In genomic region chr18:63097198-63097597, GRCh38 we compare ENCODE assay signal across 25 cellular contexts.
DNase-seq lines count a peak whose midpoint lies in the region; ATAC-seq and TF ChIP-seq lines count a peak whose summit lies in the region.
"Had no signal": no experiment of that assay in that cellular context is flagged by ENCODE, and none has a peak within 500 bp of the region (broad histone marks: within the 10 kb centered on the region; RNA-seq: fewer than 3 reads in every experiment).

No MANE protein-coding gene starts in this region.

- no peaks in the 10 kb centered on the region for H3K9me3 ChIP-seq in DND-41 (ENCODE audit: insufficient read depth, low read length, severe bottlenecking)
- no peaks in the 10 kb centered on the region for H3K9me3 ChIP-seq in thymus (ENCODE audit: control insufficient read depth)
- H3K9me3 ChIP-seq: A549 had no signal

- H3K9me3 Mint-ChIP-seq in T-helper 2 cell treated with Interferon-gamma antibody and Interleukin-4, amounts not matched to agents 5 μg/mL and 100 μg/mL, for 36 hours = no peaks in the 10 kb centered on the region
- H3K9me3 Mint-ChIP-seq: activated CD4-positive, alpha-beta T cell treated with anti-CD3 and anti-CD28 coated beads, Interleukin-2, amount 10 ng/mL, durations not matched to agents 24 days and 14 days; activated naive CD8-positive, alpha-beta T cell treated with anti-CD3 and anti-CD28 coated beads, Interleukin-2, amount 10 ng/mL, durations not matched to agents 7 days and 5 days; activated T-helper 2 cell treated with anti-CD3 and anti-CD28 coated beads, Interferon-gamma antibody, Interleukin-2, Interleukin-4, amounts not matched to agents 10 μg/mL and 5 μg/mL and 100 μg/mL, durations not matched to agents 14 hours and 24 hours and 36 hours; stimulated activated naive CD8-positive, alpha-beta T cell treated with anti-CD3 and anti-CD28 coated beads, Interleukin-15, amount 100 ng/mL, for 72 hours had no signal

- no peak for DNase-seq in T-helper 2 cell treated with Interferon-gamma antibody and Interleukin-4, amounts not matched to agents 5 μg/mL and 100 μg/mL, for 36 hours (ENCODE audit: low spot score)
- DNase-seq in T-helper 2 cell = no peak
- DNase-seq in DND-41 = no peak
- peak; percentile 33 for DNase-seq in fibroblast of villous mesenchyme (ENCODE audit: low read depth)
- no peak for DNase-seq in NCI-H2107 (lab: John Stamatoyannopoulos, UW)
- no peak for DNase-seq in activated CD4-positive, CD25-positive, alpha-beta regulatory T cell treated with anti-CD3 and anti-CD28 coated beads, Interleukin-2, amount 50 U/mL, for 72 hours
- no peak for DNase-seq in RPMI8226
- DNase-seq: activated CD4-positive, alpha-beta T cell treated with anti-CD3 and anti-CD28 coated beads, Interleukin-2, amount 10 ng/mL, durations not matched to agents 24 days and 14 days; activated CD8-positive, alpha-beta memory T cell treated with anti-CD3 and anti-CD28 coated beads, Interleukin-2, amount 50 U/mL, for 4 hours; activated naive CD8-positive, alpha-beta T cell treated with anti-CD3 and anti-CD28 coated beads, Interleukin-2, amount 10 ng/mL, durations not matched to agents 7 days and 5 days; DMS53; dorsolateral prefrontal cortex; foreskin keratinocyte; HCEC 1CT; NCI-H1694; NCI-H2227 treated with DMSO at 0.1 percent for 48 hours; NCI-H748 treated with DMSO at 0.1 percent for 48 hours; stimulated activated CD4-positive, alpha-beta T cell treated with anti-CD3 and anti-CD28 coated beads, Interleukin-4, amount 100 ng/mL, for 4 hours; stimulated activated naive CD8-positive, alpha-beta T cell treated with anti-CD3 and anti-CD28 coated beads, Interleukin-15, amount 100 ng/mL, for 72 hours had no signal

- H3K9ac ChIP-seq in DND-41 (ENCODE audit: low read depth, low read length) = peak overlapping the region; percentile 64

- H3K4me1 ChIP-seq in DND-41 (ENCODE audit: insufficient read depth, low read length) (peaks cover 77% of the 10 kb centered on the region), thymus (ENCODE audit: control insufficient read depth, insufficient read depth, low read length) (peaks cover 60% of the 10 kb centered on the region)
- H3K4me1 ChIP-seq: A549, foreskin keratinocyte had no signal

- WGBS in thymus = 92% methylated on average over 10 of the region's 10 CpGs

- H3K27ac ChIP-seq in DND-41 (ENCODE audit: low read length) = peak overlapping the region; percentile 95
- H3K27ac ChIP-seq in thymus (ENCODE audit: low read depth) = peak overlapping the region; percentile 97
- H3K27ac ChIP-seq: A549, C4-2B, dorsolateral prefrontal cortex, foreskin keratinocyte had no signal

- TF ChIP-seq CTCF in DND-41 (IDR thresholded peaks at IDR 0.05; ENCODE audit: borderline replicate concordance, extremely low read depth, low read length, poor library complexity, severe bottlenecking) = no peak
- TF ChIP-seq CTCF in fibroblast of villous mesenchyme (IDR thresholded peaks at IDR 0.05; ENCODE audit: insufficient read depth, low read depth, low read length) = no peak

- no peaks in the 10 kb centered on the region for H3K36me3 ChIP-seq in DND-41 (ENCODE audit: insufficient read depth, low read length)
- no peaks in the 10 kb centered on the region for H3K36me3 ChIP-seq in thymus (ENCODE audit: control insufficient read depth, insufficient read depth)

- no peaks in the 10 kb centered on the region for H3K27me3 ChIP-seq in DND-41 (ENCODE audit: insufficient read depth, low read length, poor library complexity)
- no peaks in the 10 kb centered on the region for H3K27me3 ChIP-seq in thymus (ENCODE audit: control insufficient read depth, insufficient read depth)

- H3K36me3 Mint-ChIP-seq in T-helper 2 cell treated with Interferon-gamma antibody and Interleukin-4, amounts not matched to agents 5 μg/mL and 100 μg/mL, for 36 hours (ENCODE audit: low read depth) = peaks cover 3% of the 10 kb centered on the region
- H3K36me3 Mint-ChIP-seq: type B pancreatic cell had no signal

- peaks cover 54% of the 10 kb centered on the region for H3K4me1 Mint-ChIP-seq in T-helper 2 cell treated with Interferon-gamma antibody and Interleukin-4, amounts not matched to agents 5 μg/mL and 100 μg/mL, for 36 hours (ENCODE audit: low read depth)

- H3K27me3 Mint-ChIP-seq in T-helper 2 cell treated with Interferon-gamma antibody and Interleukin-4, amounts not matched to agents 5 μg/mL and 100 μg/mL, for 36 hours (ENCODE audit: low read depth) = peaks cover 37% of the 10 kb centered on the region

- H3K4me3 ChIP-seq in DND-41 (ENCODE audit: low read depth in 1 of 2, low read length in 2 of 2) (no peak overlapping the region), fibroblast of villous mesenchyme (ENCODE audit: low read depth, low read length) (no peak overlapping the region), thymus (ENCODE audit: low read length) (no peak overlapping the region)
- H3K4me3 ChIP-seq: A549 had no signal

- no peak overlapping the region for H2AFZ ChIP-seq in DND-41 (ENCODE audit: low read depth, low read length)

- H3K4me2 ChIP-seq in DND-41 (ENCODE audit: insufficient read depth, low read length) = peak overlapping the region; percentile 66; the same call in 1 of the 2 replicates
- H3K4me2 ChIP-seq: A549 had no signal

- H4K20me1 ChIP-seq in DND-41 (ENCODE audit: insufficient read depth, low read length) = no peaks in the 10 kb centered on the region

- H3K4me3 Mint-ChIP-seq in T-helper 2 cell treated with Interferon-gamma antibody and Interleukin-4, amounts not matched to agents 5 μg/mL and 100 μg/mL, for 36 hours = peak overlapping the region; percentile 64
- H3K4me3 Mint-ChIP-seq: activated naive CD8-positive, alpha-beta T cell treated with anti-CD3 and anti-CD28 coated beads, Interleukin-2, amount 10 ng/mL, durations not matched to agents 7 days and 5 days; type B pancreatic cell had no signal

- no peak for ATAC-seq in DND-41 (ENCODE audit: insufficient read depth, low read depth)
- ATAC-seq: A549, foreskin keratinocyte, Right ventricle myocardium inferior had no signal

- peak overlapping the region; percentile 22 for H3K27ac Mint-ChIP-seq in T-helper 2 cell treated with Interferon-gamma antibody and Interleukin-4, amounts not matched to agents 5 μg/mL and 100 μg/mL, for 36 hours
- H3K27ac Mint-ChIP-seq: activated CD4-positive, alpha-beta T cell treated with anti-CD3 and anti-CD28 coated beads, Interleukin-2, amount 10 ng/mL, durations not matched to agents 24 days and 14 days; activated naive CD8-positive, alpha-beta T cell treated with anti-CD3 and anti-CD28 coated beads, Interleukin-2, amount 10 ng/mL, durations not matched to agents 7 days and 5 days; activated T-helper 2 cell treated with anti-CD3 and anti-CD28 coated beads, Interferon-gamma antibody, Interleukin-2, Interleukin-4, amounts not matched to agents 10 μg/mL and 5 μg/mL and 100 μg/mL, durations not matched to agents 14 hours and 24 hours and 36 hours; type B pancreatic cell had no signal

- H3K79me2 ChIP-seq in DND-41 (ENCODE audit: insufficient read depth, low read length) = no peaks in the 10 kb centered on the region
